In the genomic region with DNA sequence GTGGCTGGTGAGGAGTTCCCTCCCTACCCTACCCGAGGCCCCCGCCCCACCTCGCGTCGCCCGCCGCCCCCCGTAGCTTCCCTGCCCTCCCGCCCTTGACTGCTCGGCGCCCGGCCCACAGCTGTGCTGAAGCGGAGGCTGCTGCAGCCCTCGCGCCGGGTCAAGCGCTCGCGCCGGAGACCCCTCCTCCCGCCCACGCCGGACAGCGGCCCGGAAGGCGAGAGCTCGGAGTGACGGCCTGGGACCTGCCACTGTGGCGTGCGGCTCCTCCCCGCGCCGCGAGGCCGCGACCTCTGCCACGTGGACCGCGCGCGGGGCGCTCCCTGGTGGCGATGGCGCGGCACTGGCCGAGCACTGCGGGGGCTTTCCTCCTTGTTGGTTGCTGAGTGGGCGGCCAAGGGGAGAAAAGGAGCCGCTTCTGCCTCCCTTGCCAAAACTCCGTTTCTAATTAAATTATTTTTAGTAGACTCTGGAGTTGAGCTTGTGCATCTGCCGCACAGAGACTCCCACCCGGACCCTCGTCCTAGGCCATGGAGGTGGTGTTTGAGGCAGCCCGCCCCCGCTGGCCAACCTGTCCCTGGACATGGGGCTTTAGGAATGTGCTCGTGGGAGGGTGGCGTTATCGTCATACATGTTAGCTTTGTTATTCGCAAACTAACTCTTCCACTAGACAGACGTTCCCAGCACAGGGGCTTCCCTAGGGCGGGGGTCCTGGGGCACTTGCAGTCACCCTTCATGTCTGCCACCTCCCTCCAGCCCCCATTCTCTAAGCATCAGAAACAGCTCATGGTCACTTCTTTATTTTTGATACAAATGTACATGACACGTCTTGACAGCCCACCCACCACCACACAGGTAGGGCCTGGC, we compare ENCODE assay signal across 8 cellular contexts. TPM values are rescaled to one million over a fixed set of nuclear protein-coding genes. Genes with fewer than 3 reads are reported as not detected.
A peak's percentile ranks its signal among the peaks of the same experiment; 100 is the strongest.
DNase-seq lines count a peak whose midpoint lies in the region; ATAC-seq and TF ChIP-seq lines count a peak whose summit lies in the region.

No MANE protein-coding gene starts in this region.

- H3K4me2 ChIP-seq in neuronal stem cell (ENCODE audit: insufficient read depth, low read length, poor library complexity, severe bottlenecking) = peak overlapping the region; percentile 49

- no TSS peak for BruUV-seq in A673 (replicated peaks; lab: Mats Ljungman, UMichigan)

- H3K36me3 ChIP-seq in A673 (ENCODE audit: insufficient read depth, low read length, poor library complexity, severe bottlenecking) (peaks cover 48% of the 10 kb centered on the region), neuronal stem cell (replicated peaks in 1 of 2; ENCODE audit: control insufficient read depth in 2 of 2, insufficient read depth in 2 of 2, low read length in 2 of 2) (peaks cover 48 to 74% of the 10 kb centered on the region in 2 donors)

- H4K91ac ChIP-seq in neuronal stem cell (ENCODE audit: low read depth, low read length, poor library complexity) = no peak overlapping the region

- peak; percentile 66 for DNase-seq in A673 (ENCODE audit: low spot score)
- peak; percentile 63 for DNase-seq in activated T-cell treated with anti-CD3 and anti-CD28 coated beads for 48 hours (ENCODE audit: low read depth)
- DNase-seq in fibroblast of pulmonary artery (ENCODE audit: low read depth) = peak; percentile 59
- peak; percentile 54 for DNase-seq in neuronal stem cell (ENCODE audit: low spot score)
- no peak for DNase-seq in NCI-H774 (lab: John Stamatoyannopoulos, UW)
- DNase-seq in AML-193 (lab: John Stamatoyannopoulos, UW) = no peak
- no peak for DNase-seq in epidermal melanocyte (ENCODE audit: insufficient read length, low spot score)

- H3K18ac ChIP-seq in neuronal stem cell (ENCODE audit: low read length) = peak overlapping the region; percentile 76

- no peak overlapping the region for H2BK120ac ChIP-seq in neuronal stem cell (ENCODE audit: low read depth, low read length)

- no peaks in the 10 kb centered on the region for H3K27me3 ChIP-seq in A673 (replicated peaks; ENCODE audit: insufficient read depth, low read depth, low read length, poor library complexity)
- no peaks in the 10 kb centered on the region for H3K27me3 ChIP-seq in neuronal stem cell (ENCODE audit: control insufficient read depth in 3 of 3, insufficient read depth in 3 of 3, low read depth in 1 of 3, low read length in 3 of 3)

- ATAC-seq in HG02798 (IDR thresholded peaks at IDR 0.05; ENCODE audit: poor library complexity, unreplicated experiment) = peak; percentile 46

- no peak overlapping the region for H2AFZ ChIP-seq in neuronal stem cell (ENCODE audit: low read length)

- peak; percentile 60 for TF ChIP-seq CTCF in A673 (conservative IDR thresholded peaks at IDR 0.05; ENCODE audit: low read depth, low read length)
- peak; percentile 45 for TF ChIP-seq CTCF in fibroblast of pulmonary artery (IDR thresholded peaks at IDR 0.05; ENCODE audit: low read length, missing control alignments)

- H3K23ac ChIP-seq in neuronal stem cell (ENCODE audit: low read depth, low read length, poor library complexity) = peak overlapping the region; percentile 73

- CTCF ChIA-PET in A673 (lab: Charles Lee) = interaction anchor here (0.5 to 0.7 kb wide), 4 partner anchors 8 to 447 kb away, joined by 3 to 6 read pairs (median 4); no protein-coding TSS in a partner anchor

- H4K8ac ChIP-seq in neuronal stem cell (ENCODE audit: low read depth, low read length) = no peak overlapping the region

- H2AK5ac ChIP-seq in neuronal stem cell (ENCODE audit: low read depth, low read length) = peak overlapping the region; percentile 100

- no peak overlapping the region for H3K9ac ChIP-seq in neuronal stem cell (ENCODE audit: low read depth, low read length, poor library complexity)

- no peaks in the 10 kb centered on the region for H3K9me3 ChIP-seq in A673 (ENCODE audit: low read depth, low read length, poor library complexity, severe bottlenecking)
- no peaks in the 10 kb centered on the region for H3K9me3 ChIP-seq in neuronal stem cell (replicated peaks in 1 of 2; ENCODE audit: control insufficient read depth in 2 of 2, insufficient read depth in 1 of 2, low read depth in 1 of 2, low read length in 2 of 2)

- H3K4ac ChIP-seq in neuronal stem cell (ENCODE audit: low read length) = peak overlapping the region; percentile 56

- intact Hi-C loops in A673 (cut with micrococcal nuclease; ENCODE audit: unreplicated experiment) = no loop called here

- no peak overlapping the region for H2BK15ac ChIP-seq in neuronal stem cell (ENCODE audit: low read length)

- POLR2A ChIA-PET in A673 (lab: Charles Lee; ENCODE audit: low non-redundant PET) = no interaction called here

- H3K14ac ChIP-seq in neuronal stem cell (ENCODE audit: low read length) = peak overlapping the region; percentile 56

- H3K27ac ChIP-seq in A673 (ENCODE audit: low read depth, low read length, poor library complexity, severe bottlenecking) (no peak overlapping the region), neuronal stem cell (replicated peaks; ENCODE audit: low read length) (no peak overlapping the region)

- no peak overlapping the region for H2BK5ac ChIP-seq in neuronal stem cell (ENCODE audit: low read length)

- H2BK12ac ChIP-seq in neuronal stem cell (ENCODE audit: low read length) = no peak overlapping the region

- no CpG with 5 or more reads among the region's 62 CpGs for whole genome bisulfite sequencing in neuronal stem cell (ENCODE audit: extremely low coverage in 2 of 2, insufficient read length in 2 of 2, insufficient replicate concordance in 1 of 2), 2 donors

- H3K4me1 ChIP-seq in A673 (ENCODE audit: insufficient read depth, low read length, poor library complexity, severe bottlenecking) (peaks cover 19% of the 10 kb centered on the region), neuronal stem cell (ENCODE audit: control insufficient read depth in 2 of 2, insufficient read depth in 1 of 2, low read depth in 1 of 2, low read length in 2 of 2) (peaks cover 4 to 13% of the 10 kb centered on the region in 2 donors)

- H3K79me1 ChIP-seq in neuronal stem cell (ENCODE audit: low read depth, low read length) = peaks cover 10% of the 10 kb centered on the region

- H3K4me3 ChIP-seq in A673 (ENCODE audit: low read depth, low read length, poor library complexity, severe bottlenecking) (no peak overlapping the region), fibroblast of pulmonary artery (replicated peaks; ENCODE audit: low read depth, low read length) (no peak overlapping the region), neuronal stem cell (ENCODE audit: low read length in 2 of 2) (no peak overlapping the region)

RNA-seq across cellular contexts. Expression of gene TP53I13, which starts 4.4 kb away (rescaled TPM):
- total RNA-seq in A673 (2021) = 34.6 and 41.4 TPM in 2 replicates
- polyA plus RNA-seq in neuronal stem cell (2013, experiment 1 of 2) = 32.2 TPM
- 30.4 TPM for polyA plus RNA-seq in neuronal stem cell (2013, experiment 2 of 2)

RNA-seq across cellular contexts. Expression of gene ABHD15, which starts 6.1 kb away (rescaled TPM):
- 5.4 and 8.0 TPM in 2 replicates for total RNA-seq in A673 (2021)
- polyA plus RNA-seq in neuronal stem cell (2013, experiment 1 of 2) = 2.6 TPM
- 2.5 TPM for polyA plus RNA-seq in neuronal stem cell (2013, experiment 2 of 2)

RNA-seq across cellular contexts. Expression of gene GIT1, which starts 16.5 kb away (rescaled TPM):
- total RNA-seq in A673 (2021) = 120 and 125 TPM in 2 replicates
- 63.2 TPM for polyA plus RNA-seq in neuronal stem cell (2013, experiment 1 of 2)
- polyA plus RNA-seq in neuronal stem cell (2013, experiment 2 of 2) = 65.1 TPM

RNA-seq across cellular contexts. Expression of gene ANKRD13B, which starts 20.0 kb away (rescaled TPM):
- total RNA-seq in A673 (2021) = 81.5 and 98.7 TPM in 2 replicates
- polyA plus RNA-seq in neuronal stem cell (2013, experiment 1 of 2) = 24.5 TPM
- 23.7 TPM for polyA plus RNA-seq in neuronal stem cell (2013, experiment 2 of 2)

RNA-seq across cellular contexts. Expression of gene CORO6, which starts 49.8 kb away (rescaled TPM):
- 19.7 and 28.9 TPM in 2 replicates for total RNA-seq in A673 (2021)
- polyA plus RNA-seq in neuronal stem cell (2013, experiment 1 of 2) = 5.2 TPM
- 5.5 TPM for polyA plus RNA-seq in neuronal stem cell (2013, experiment 2 of 2)

Comparison
In these comparisons a context has a peak if more than half of its experiments do, and no peak if none do; other contexts are left out.
1. DNase-seq: peak in A673 (single experiment), activated T-cell treated with anti-CD3 and anti-CD28 coated beads for 48 hours (single experiment), fibroblast of pulmonary artery (single experiment) and neuronal stem cell (single experiment); none in NCI-H774 (single experiment), AML-193 (0 of 2) and epidermal melanocyte (single experiment).